20 cellular contexts compared by ENCODE assay signal in the genomic region with DNA sequence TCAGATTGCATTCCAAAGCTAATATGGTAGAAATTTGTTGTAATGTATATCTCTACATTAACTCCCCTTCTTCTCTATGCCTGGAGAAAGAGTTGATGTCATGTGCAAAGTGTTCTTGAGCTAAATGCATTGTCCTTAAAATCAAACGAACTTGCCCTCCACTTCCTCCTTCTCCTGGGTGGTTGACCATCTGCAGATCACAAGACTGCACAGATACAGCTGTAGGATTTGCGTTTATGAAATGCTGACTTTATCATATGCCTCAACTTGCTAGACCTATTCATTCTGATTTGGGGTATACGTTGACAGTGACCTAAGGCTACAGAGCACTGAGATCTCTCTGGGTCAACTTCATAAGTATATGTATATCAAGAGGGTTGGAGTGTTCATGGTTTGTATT.
"Had no signal": no experiment of that assay in that cellular context is flagged by ENCODE, and none has a peak within 500 bp of the region (broad histone marks: within the 10 kb centered on the region; RNA-seq: fewer than 3 reads in every experiment).

No MANE protein-coding gene starts in this region.

- H3K27me3 Mint-ChIP-seq: activated CD4-positive, alpha-beta T cell treated with anti-CD3 and anti-CD28 coated beads, Interleukin-2, amount 10 ng/mL, durations not matched to agents 7 days and 5 days; central memory CD8-positive, alpha-beta T cell; effector memory CD8-positive, alpha-beta T cell; naive thymus-derived CD4-positive, alpha-beta T cell had no signal

- H3K9me3 Mint-ChIP-seq: central memory CD8-positive, alpha-beta T cell; effector memory CD8-positive, alpha-beta T cell had no signal

- ATAC-seq: effector memory CD8-positive, alpha-beta T cell; mucosa of descending colon; naive thymus-derived CD4-positive, alpha-beta T cell; stimulated activated naive CD8-positive, alpha-beta T cell treated with anti-CD3 and anti-CD28 coated beads, Interleukin-15, Interleukin-2, amounts not matched to agents 100 U/mL and 50 U/mL, for 24 hours had no signal

- DNase-seq: activated CD4-positive, alpha-beta T cell treated with anti-CD3 and anti-CD28 coated beads, Interleukin-2, amount 10 ng/mL, durations not matched to agents 7 days and 5 days; activated CD4-positive, CD25-positive, alpha-beta regulatory T cell; activated CD8-positive, alpha-beta memory T cell treated with anti-CD3 and anti-CD28 coated beads for 24 hours; anterior cingulate cortex; brain microvascular endothelial cell; effector memory CD8-positive, alpha-beta T cell; heart left ventricle; mammary epithelial cell; mucosa of descending colon; naive thymus-derived CD4-positive, alpha-beta T cell; retina; SK-N-SH; small intestine; stimulated activated CD4-positive, alpha-beta T cell treated with anti-CD3 and anti-CD28 coated beads, Interleukin-4, amount 100 ng/mL, for 4 hours; stimulated activated CD8-positive, alpha-beta memory T cell treated with anti-CD3 and anti-CD28 coated beads, Interleukin-4, amount 100 ng/mL, for 48 hours; stimulated activated naive CD8-positive, alpha-beta T cell treated with anti-CD3 and anti-CD28 coated beads, Interleukin-15, Interleukin-2, amounts not matched to agents 100 U/mL and 50 U/mL, for 24 hours; transverse colon had no signal

- H3K27ac Mint-ChIP-seq: activated CD4-positive, alpha-beta T cell treated with anti-CD3 and anti-CD28 coated beads, Interleukin-2, amount 10 ng/mL, durations not matched to agents 7 days and 5 days; activated T-helper 1 cell treated with anti-CD3 and anti-CD28 coated beads, Interleukin-12 subunit alpha, Interleukin-12 subunit beta, Interleukin-2, Interleukin-4 antibody, amounts not matched to agents 30 ng/mL and 10 ng/mL and 1 ng/mL, durations not matched to agents 14 hours and 24 hours and 36 hours had no signal

- H3K9me3 ChIP-seq: heart left ventricle, mucosa of descending colon, neutrophil, SK-N-SH, transverse colon had no signal

- H3K4me3 ChIP-seq: heart left ventricle, mucosa of descending colon, transverse colon had no signal

- H3K27me3 ChIP-seq: brain microvascular endothelial cell, heart left ventricle, neutrophil, transverse colon had no signal

- H3K27ac ChIP-seq: brain microvascular endothelial cell, heart left ventricle, neutrophil, transverse colon had no signal

- H3K36me3 ChIP-seq: neutrophil had no signal

- H3K4me3 Mint-ChIP-seq: activated CD4-positive, alpha-beta T cell treated with anti-CD3 and anti-CD28 coated beads, Interleukin-2, amount 10 ng/mL, durations not matched to agents 7 days and 5 days; activated T-helper 1 cell treated with anti-CD3 and anti-CD28 coated beads, Interleukin-12 subunit alpha, Interleukin-12 subunit beta, Interleukin-2, Interleukin-4 antibody, amounts not matched to agents 30 ng/mL and 10 ng/mL and 1 ng/mL, durations not matched to agents 14 hours and 24 hours and 36 hours; central memory CD8-positive, alpha-beta T cell; effector memory CD8-positive, alpha-beta T cell; naive thymus-derived CD4-positive, alpha-beta T cell had no signal
